13 cellular contexts compared by ENCODE assay signal in genomic region chr6:431986-432385, GRCh38. TPM values are rescaled to one million over a fixed set of nuclear protein-coding genes. Genes with fewer than 3 reads are reported as not detected.
DNase-seq lines count a peak whose midpoint lies in the region; ATAC-seq and TF ChIP-seq lines count a peak whose summit lies in the region.
"Had no signal": no experiment of that assay in that cellular context is flagged by ENCODE, and none has a peak within 500 bp of the region (broad histone marks: within the 10 kb centered on the region; RNA-seq: fewer than 3 reads in every experiment).

No MANE protein-coding gene starts in this region.

- TF ChIP-seq CTCF in Caco-2 (IDR thresholded peaks at IDR 0.05; ENCODE audit: insufficient read depth in 1 of 2, low read depth in 1 of 2, low read length in 1 of 2, severe bottlenecking in 1 of 2, unreplicated experiment in 1 of 2), result no peak

- ATAC-seq in GM19463 (IDR thresholded peaks at IDR 0.05; ENCODE audit: unreplicated experiment) (peak; percentile 33), T-helper 17 cell (peak; percentile 30)
- peak; percentile 74 for ATAC-seq in activated naive CD8-positive, alpha-beta T cell treated with anti-CD3 and anti-CD28 coated beads, Interleukin-2, amount 10 ng/mL, durations not matched to agents 7 days and 5 days (ENCODE audit: low read depth)
- ATAC-seq: right cardiac atrium had no signal

- H3K36me3 ChIP-seq in Caco-2 (ENCODE audit: control insufficient read depth, insufficient read depth, low read length), result no peaks in the 10 kb centered on the region

- no peak overlapping the region for H3K4me3 ChIP-seq in Caco-2 (ENCODE audit: low read depth, low read length)

- no peaks in the 10 kb centered on the region for H3K36me3 Mint-ChIP-seq in T-helper 17 cell (ENCODE audit: low read depth)
- H3K36me3 Mint-ChIP-seq in activated naive CD8-positive, alpha-beta T cell treated with anti-CD3 and anti-CD28 coated beads, Interleukin-2, amount 10 ng/mL, durations not matched to agents 7 days and 5 days, result no peaks in the 10 kb centered on the region
- no peaks in the 10 kb centered on the region for H3K36me3 Mint-ChIP-seq in Caco-2 (ENCODE audit: insufficient read depth, unreplicated experiment)

- H3K4me3 Mint-ChIP-seq in T-helper 17 cell (peak overlapping the region; percentile 52), Caco-2 (ENCODE audit: unreplicated experiment) (no peak overlapping the region)
- peak overlapping the region; percentile 23 for H3K4me3 Mint-ChIP-seq in activated naive CD8-positive, alpha-beta T cell treated with anti-CD3 and anti-CD28 coated beads, Interleukin-2, amount 10 ng/mL, durations not matched to agents 7 days and 5 days

- POLR2A ChIA-PET in activated naive CD8-positive, alpha-beta T cell treated with anti-CD3 and anti-CD28 coated beads, Interleukin-2, amount 10 ng/mL, durations not matched to agents 7 days and 5 days (lab: Charles Lee), result interaction anchor here (0.9 to 2.2 kb wide), 10 partner anchors 9 to 94 kb away, joined by 3 to 19 read pairs (median 4); partner anchors contain the start of gene IRF4
- POLR2A ChIA-PET in Caco-2 (lab: Charles Lee), result no interaction called here

- H3K4me1 Mint-ChIP-seq in T-helper 17 cell, result peaks cover 31% of the 10 kb centered on the region
- H3K4me1 Mint-ChIP-seq in activated naive CD8-positive, alpha-beta T cell treated with anti-CD3 and anti-CD28 coated beads, Interleukin-2, amount 10 ng/mL, durations not matched to agents 7 days and 5 days, result peaks cover 60% of the 10 kb centered on the region
- no peaks in the 10 kb centered on the region for H3K4me1 Mint-ChIP-seq in Caco-2 (ENCODE audit: low read depth, unreplicated experiment)

- intact Hi-C loops in Caco-2 (cut with micrococcal nuclease; ENCODE audit: unreplicated experiment), result no loop called here

- H3K27ac Mint-ChIP-seq in T-helper 17 cell (no peak overlapping the region), Caco-2 (ENCODE audit: unreplicated experiment) (no peak overlapping the region)
- H3K27ac Mint-ChIP-seq in activated naive CD8-positive, alpha-beta T cell treated with anti-CD3 and anti-CD28 coated beads, Interleukin-2, amount 10 ng/mL, durations not matched to agents 7 days and 5 days, result peak overlapping the region; percentile 13

- CTCF ChIA-PET in Caco-2 (lab: Charles Lee), result no interaction called here

- DNase-seq in T-helper 17 cell (no peak), DMS114 treated with DMSO at 0.1 percent for 48 hours (lab: John Stamatoyannopoulos, UW; ENCODE audit: unreplicated experiment) (no peak), NCI-H2029 treated with DMSO at 0.1 percent for 48 hours (lab: John Stamatoyannopoulos, UW) (no peak), NCI-H82 (lab: John Stamatoyannopoulos, UW) (no peak), Caco-2 (no peak)
- DNase-seq in activated naive CD8-positive, alpha-beta T cell treated with anti-CD3 and anti-CD28 coated beads, Interleukin-2, amount 10 ng/mL, durations not matched to agents 7 days and 5 days, result peak; percentile 67
- DNase-seq in stimulated activated CD4-positive, alpha-beta T cell treated with anti-CD3 and anti-CD28 coated beads, Interleukin-2, amount 100 ng/mL, for 24 hours, result peak; percentile 51 to 68
- DNase-seq: C1 segment of cervical spinal cord, dermis blood vessel endothelial cell, glutamatergic neuron, NCI-H1092 treated with DMSO at 0.1 percent for 48 hours, right cardiac atrium had no signal

- no TSS peak for BruUV-seq in Caco-2 (replicated peaks; lab: Mats Ljungman, UMichigan)

- no peaks in the 10 kb centered on the region for H3K27me3 ChIP-seq in Caco-2 (replicated peaks; ENCODE audit: control insufficient read depth, insufficient read depth, low read length)

- H3K9me3 Mint-ChIP-seq in activated naive CD8-positive, alpha-beta T cell treated with anti-CD3 and anti-CD28 coated beads, Interleukin-2, amount 10 ng/mL, durations not matched to agents 7 days and 5 days, result no peaks in the 10 kb centered on the region
- no peaks in the 10 kb centered on the region for H3K9me3 Mint-ChIP-seq in Caco-2 (ENCODE audit: unreplicated experiment)

- no peaks in the 10 kb centered on the region for H3K27me3 Mint-ChIP-seq in T-helper 17 cell
- H3K27me3 Mint-ChIP-seq in activated naive CD8-positive, alpha-beta T cell treated with anti-CD3 and anti-CD28 coated beads, Interleukin-2, amount 10 ng/mL, durations not matched to agents 7 days and 5 days, result no peaks in the 10 kb centered on the region
- peaks cover 6% of the 10 kb centered on the region for H3K27me3 Mint-ChIP-seq in Caco-2 (ENCODE audit: insufficient read depth, unreplicated experiment)

- H3K4me1 ChIP-seq in Caco-2, result no peaks in the 10 kb centered on the region

- H3K9me3 ChIP-seq in T-helper 17 cell (ENCODE audit: control insufficient read depth, low read length, poor library complexity, severe bottlenecking) (no peaks in the 10 kb centered on the region), Caco-2 (no peaks in the 10 kb centered on the region)

RNA-seq across cellular contexts. Expression of gene IRF4, which starts 40.4 kb away (rescaled TPM):
- 10 to 100 TPM; 16.6 to 32.8 TPM for total RNA-seq in T-helper 17 cell
- total RNA-seq in activated naive CD8-positive, alpha-beta T cell treated with anti-CD3 and anti-CD28 coated beads, Interleukin-2, amount 10 ng/mL, durations not matched to agents 7 days and 5 days, result 10 to 100 TPM; 94.2 to 95.1 TPM
- not detected in 2 replicates for total RNA-seq in Caco-2 (2022)
- total RNA-seq: dermis blood vessel endothelial cell had no signal

Comparison
In these comparisons a context has a peak if more than half of its experiments do, and no peak if none do; other contexts are left out.
1. DNase-seq: peak in activated naive CD8-positive, alpha-beta T cell treated with anti-CD3 and anti-CD28 coated beads, Interleukin-2, amount 10 ng/mL, durations not matched to agents 7 days and 5 days (single experiment) and stimulated activated CD4-positive, alpha-beta T cell treated with anti-CD3 and anti-CD28 coated beads, Interleukin-2, amount 100 ng/mL, for 24 hours (2 of 2); none in T-helper 17 cell (0 of 3), DMS114 treated with DMSO at 0.1 percent for 48 hours (single experiment), NCI-H2029 treated with DMSO at 0.1 percent for 48 hours (single experiment), NCI-H82 (single experiment) and Caco-2 (0 of 2).
2. RNA of gene IRF4, which starts 40.4 kb away (total RNA-seq): 94.2 to 95.1 TPM in activated naive CD8-positive, alpha-beta T cell treated with anti-CD3 and anti-CD28 coated beads, Interleukin-2, amount 10 ng/mL, durations not matched to agents 7 days and 5 days and 16.6 to 32.8 TPM in T-helper 17 cell; not detected in Caco-2; every median in the first group is over 10 times any median in the second.
3. Peak in every context shown above with its lines, with median percentiles within 50 percentile points of each other: ATAC-seq.